ENCODE assay signal across 1 cellular context in the genomic region with DNA sequence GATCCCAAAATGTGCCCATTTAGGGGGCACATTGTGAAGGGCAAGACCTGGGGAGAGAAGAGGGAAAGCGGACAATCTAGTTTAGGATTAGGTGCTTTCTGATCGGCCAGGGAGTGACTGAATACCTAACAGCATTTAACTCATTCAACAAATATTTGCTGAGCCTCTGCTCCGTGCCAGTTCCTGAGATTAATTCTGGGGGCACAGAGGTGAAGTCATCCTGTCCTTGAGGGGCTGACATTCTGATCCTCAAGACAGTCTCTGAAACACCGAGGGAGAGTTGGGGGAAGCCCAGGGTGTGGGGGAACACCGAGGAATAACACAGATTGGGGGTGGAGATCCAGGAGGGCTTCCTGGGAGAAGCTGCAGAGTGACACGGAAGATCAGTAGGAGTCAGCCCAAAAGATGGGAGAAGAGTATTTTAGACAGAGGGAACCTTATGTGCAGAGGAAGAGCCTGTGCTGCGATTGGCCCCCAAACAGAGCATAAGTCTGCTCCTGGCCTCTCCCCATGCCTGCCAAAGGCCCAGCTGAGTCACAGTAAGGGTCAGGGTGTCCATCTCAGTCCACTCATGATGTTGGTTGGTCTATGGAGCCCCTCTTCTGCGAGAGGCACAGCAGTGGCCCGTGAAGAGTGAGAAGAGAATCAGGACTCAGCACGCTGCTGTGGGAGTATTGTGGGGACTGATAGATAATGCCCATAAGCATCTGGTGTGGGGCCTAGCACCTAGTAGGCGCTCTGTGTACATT.
A peak's percentile ranks its signal among the peaks of the same experiment; 100 is the strongest.
TF ChIP-seq lines count a peak whose summit lies in the region.

No MANE protein-coding gene starts in this region.

TF ChIP-seq in HepG2, 621 proteins besides CTCF, POLR2A, EP300 and RAD21 (continued from another document):
- TF ChIP-seq, protein P1, sequence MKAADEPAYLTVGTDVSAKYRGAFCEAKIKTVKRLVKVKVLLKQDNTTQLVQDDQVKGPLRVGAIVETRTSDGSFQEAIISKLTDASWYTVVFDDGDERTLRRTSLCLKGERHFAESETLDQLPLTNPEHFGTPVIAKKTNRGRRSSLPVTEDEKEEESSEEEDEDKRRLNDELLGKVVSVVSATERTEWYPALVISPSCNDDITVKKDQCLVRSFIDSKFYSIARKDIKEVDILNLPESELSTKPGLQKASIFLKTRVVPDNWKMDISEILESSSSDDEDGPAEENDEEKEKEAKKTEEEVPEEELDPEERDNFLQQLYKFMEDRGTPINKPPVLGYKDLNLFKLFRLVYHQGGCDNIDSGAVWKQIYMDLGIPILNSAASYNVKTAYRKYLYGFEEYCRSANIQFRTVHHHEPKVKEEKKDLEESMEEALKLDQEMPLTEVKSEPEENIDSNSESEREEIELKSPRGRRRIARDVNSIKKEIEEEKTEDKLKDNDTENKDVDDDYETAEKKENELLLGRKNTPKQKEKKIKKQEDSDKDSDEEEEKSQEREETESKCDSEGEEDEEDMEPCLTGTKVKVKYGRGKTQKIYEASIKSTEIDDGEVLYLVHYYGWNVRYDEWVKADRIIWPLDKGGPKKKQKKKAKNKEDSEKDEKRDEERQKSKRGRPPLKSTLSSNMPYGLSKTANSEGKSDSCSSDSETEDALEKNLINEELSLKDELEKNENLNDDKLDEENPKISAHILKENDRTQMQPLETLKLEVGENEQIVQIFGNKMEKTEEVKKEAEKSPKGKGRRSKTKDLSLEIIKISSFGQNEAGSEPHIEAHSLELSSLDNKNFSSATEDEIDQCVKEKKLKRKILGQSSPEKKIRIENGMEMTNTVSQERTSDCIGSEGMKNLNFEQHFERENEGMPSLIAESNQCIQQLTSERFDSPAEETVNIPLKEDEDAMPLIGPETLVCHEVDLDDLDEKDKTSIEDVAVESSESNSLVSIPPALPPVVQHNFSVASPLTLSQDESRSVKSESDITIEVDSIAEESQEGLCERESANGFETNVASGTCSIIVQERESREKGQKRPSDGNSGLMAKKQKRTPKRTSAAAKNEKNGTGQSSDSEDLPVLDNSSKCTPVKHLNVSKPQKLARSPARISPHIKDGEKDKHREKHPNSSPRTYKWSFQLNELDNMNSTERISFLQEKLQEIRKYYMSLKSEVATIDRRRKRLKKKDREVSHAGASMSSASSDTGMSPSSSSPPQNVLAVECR (CRISPR knock-in tag; IDR thresholded peaks at IDR 0.05; ENCODE audit: borderline replicate concordance) = peak; percentile 5; the same call in 1 of the 2 replicates
- TF ChIP-seq, protein P2, sequence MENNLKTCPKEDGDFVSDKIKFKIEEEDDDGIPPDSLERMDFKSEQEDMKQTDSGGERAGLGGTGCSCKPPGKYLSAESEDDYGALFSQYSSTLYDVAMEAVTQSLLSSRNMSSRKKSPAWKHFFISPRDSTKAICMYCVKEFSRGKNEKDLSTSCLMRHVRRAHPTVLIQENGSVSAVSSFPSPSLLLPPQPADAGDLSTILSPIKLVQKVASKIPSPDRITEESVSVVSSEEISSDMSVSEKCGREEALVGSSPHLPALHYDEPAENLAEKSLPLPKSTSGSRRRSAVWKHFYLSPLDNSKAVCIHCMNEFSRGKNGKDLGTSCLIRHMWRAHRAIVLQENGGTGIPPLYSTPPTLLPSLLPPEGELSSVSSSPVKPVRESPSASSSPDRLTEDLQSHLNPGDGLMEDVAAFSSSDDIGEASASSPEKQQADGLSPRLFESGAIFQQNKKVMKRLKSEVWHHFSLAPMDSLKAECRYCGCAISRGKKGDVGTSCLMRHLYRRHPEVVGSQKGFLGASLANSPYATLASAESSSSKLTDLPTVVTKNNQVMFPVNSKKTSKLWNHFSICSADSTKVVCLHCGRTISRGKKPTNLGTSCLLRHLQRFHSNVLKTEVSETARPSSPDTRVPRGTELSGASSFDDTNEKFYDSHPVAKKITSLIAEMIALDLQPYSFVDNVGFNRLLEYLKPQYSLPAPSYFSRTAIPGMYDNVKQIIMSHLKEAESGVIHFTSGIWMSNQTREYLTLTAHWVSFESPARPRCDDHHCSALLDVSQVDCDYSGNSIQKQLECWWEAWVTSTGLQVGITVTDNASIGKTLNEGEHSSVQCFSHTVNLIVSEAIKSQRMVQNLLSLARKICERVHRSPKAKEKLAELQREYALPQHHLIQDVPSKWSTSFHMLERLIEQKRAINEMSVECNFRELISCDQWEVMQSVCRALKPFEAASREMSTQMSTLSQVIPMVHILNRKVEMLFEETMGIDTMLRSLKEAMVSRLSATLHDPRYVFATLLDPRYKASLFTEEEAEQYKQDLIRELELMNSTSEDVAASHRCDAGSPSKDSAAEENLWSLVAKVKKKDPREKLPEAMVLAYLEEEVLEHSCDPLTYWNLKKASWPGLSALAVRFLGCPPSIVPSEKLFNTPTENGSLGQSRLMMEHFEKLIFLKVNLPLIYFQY (CRISPR knock-in tag; IDR thresholded peaks at IDR 0.05; ENCODE audit: borderline replicate concordance) = no peak
- TF ChIP-seq ZNF337 (CRISPR knock-in tag; IDR thresholded peaks at IDR 0.05; ENCODE audit: borderline replicate concordance, low read depth) (no peak), PHB2 (IDR thresholded peaks at IDR 0.05; ENCODE audit: partially characterized antibody) (no peak), NR2F2 (IDR thresholded peaks at IDR 0.05; ENCODE audit: borderline replicate concordance, low read depth) (no peak), ZNF547 (CRISPR knock-in tag; IDR thresholded peaks at IDR 0.05) (0 out of 2 replicates have a peak, but pooled peaks have one; percentile 23), ZFP36 (IDR thresholded peaks at IDR 0.05; ENCODE audit: borderline replicate concordance, low read depth, low read length, partially characterized antibody) (peak; percentile 44), MEIS1 (CRISPR knock-in tag; IDR thresholded peaks at IDR 0.05; ENCODE audit: borderline replicate concordance) (0 out of 2 replicates have a peak, but pooled peaks have one; percentile 5), ZMYM3 (CRISPR knock-in tag; IDR thresholded peaks at IDR 0.05) (peak; percentile 11; the same call in 1 of the 2 replicates), NFKBIZ (CRISPR knock-in tag; IDR thresholded peaks at IDR 0.05) (no peak)
- TF ChIP-seq, protein P3, sequence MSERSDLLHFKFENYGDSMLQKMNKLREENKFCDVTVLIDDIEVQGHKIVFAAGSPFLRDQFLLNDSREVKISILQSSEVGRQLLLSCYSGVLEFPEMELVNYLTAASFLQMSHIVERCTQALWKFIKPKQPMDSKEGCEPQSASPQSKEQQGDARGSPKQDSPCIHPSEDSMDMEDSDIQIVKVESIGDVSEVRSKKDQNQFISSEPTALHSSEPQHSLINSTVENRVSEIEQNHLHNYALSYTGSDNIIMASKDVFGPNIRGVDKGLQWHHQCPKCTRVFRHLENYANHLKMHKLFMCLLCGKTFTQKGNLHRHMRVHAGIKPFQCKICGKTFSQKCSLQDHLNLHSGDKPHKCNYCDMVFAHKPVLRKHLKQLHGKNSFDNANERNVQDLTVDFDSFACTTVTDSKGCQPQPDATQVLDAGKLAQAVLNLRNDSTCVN (CRISPR knock-in tag; IDR thresholded peaks at IDR 0.05; ENCODE audit: borderline replicate concordance) = no peak
- TF ChIP-seq, protein P4, sequence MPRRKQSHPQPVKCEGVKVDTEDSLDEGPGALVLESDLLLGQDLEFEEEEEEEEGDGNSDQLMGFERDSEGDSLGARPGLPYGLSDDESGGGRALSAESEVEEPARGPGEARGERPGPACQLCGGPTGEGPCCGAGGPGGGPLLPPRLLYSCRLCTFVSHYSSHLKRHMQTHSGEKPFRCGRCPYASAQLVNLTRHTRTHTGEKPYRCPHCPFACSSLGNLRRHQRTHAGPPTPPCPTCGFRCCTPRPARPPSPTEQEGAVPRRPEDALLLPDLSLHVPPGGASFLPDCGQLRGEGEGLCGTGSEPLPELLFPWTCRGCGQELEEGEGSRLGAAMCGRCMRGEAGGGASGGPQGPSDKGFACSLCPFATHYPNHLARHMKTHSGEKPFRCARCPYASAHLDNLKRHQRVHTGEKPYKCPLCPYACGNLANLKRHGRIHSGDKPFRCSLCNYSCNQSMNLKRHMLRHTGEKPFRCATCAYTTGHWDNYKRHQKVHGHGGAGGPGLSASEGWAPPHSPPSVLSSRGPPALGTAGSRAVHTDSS (CRISPR knock-in tag; conservative IDR thresholded peaks at IDR 0.05) = no peak
- TF ChIP-seq, protein P5, sequence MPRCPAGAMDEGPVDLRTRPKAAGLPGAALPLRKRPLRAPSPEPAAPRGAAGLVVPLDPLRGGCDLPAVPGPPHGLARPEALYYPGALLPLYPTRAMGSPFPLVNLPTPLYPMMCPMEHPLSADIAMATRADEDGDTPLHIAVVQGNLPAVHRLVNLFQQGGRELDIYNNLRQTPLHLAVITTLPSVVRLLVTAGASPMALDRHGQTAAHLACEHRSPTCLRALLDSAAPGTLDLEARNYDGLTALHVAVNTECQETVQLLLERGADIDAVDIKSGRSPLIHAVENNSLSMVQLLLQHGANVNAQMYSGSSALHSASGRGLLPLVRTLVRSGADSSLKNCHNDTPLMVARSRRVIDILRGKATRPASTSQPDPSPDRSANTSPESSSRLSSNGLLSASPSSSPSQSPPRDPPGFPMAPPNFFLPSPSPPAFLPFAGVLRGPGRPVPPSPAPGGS (CRISPR knock-in tag; IDR thresholded peaks at IDR 0.05) = 0 out of 2 replicates have a peak, but pooled peaks have one; percentile 29
